In the genomic region with DNA sequence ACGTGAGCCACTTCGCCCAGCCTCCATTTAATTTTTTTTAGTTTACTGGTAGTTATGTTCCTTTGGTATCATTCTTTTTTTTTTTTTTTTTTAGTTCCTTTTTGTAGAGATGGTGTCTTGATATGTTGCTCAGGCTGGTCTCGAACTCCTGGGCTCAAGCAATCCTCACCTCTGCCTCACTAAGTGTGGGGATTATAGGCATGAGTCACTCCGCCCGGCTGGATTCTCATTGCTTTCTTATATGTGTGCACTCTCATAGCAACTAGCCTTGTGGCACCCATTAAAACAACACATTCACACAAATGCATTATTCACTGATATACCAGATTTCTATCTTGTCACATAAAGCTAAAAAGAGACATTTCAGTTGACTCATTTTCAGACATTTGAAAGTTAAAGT, we compare ENCODE assay signal across 14 cellular contexts. TPM values are rescaled to one million over a fixed set of nuclear protein-coding genes. Genes with fewer than 3 reads are reported as not detected.
DNase-seq lines count a peak whose midpoint lies in the region; ATAC-seq and TF ChIP-seq lines count a peak whose summit lies in the region.
"Had no signal": no experiment of that assay in that cellular context is flagged by ENCODE, and none has a peak within 500 bp of the region (broad histone marks: within the 10 kb centered on the region; RNA-seq: fewer than 3 reads in every experiment).

No MANE protein-coding gene starts in this region.

- H3K36me3 Mint-ChIP-seq in activated T-cell treated with anti-CD3 and anti-CD28 coated beads, Interleukin-2, amount 50 U/mL, for 24 hours (ENCODE audit: low read depth): peaks cover 74% of the 10 kb centered on the region

- TF ChIP-seq POLR2A in lower leg skin (IDR thresholded peaks at IDR 0.05): no peak

- no peaks in the 10 kb centered on the region for H3K9me2 ChIP-seq in hepatocyte (replicated peaks; ENCODE audit: insufficient read depth)

- no peak overlapping the region for H3K4me3 Mint-ChIP-seq in activated T-cell treated with anti-CD3 and anti-CD28 coated beads, Interleukin-2, amount 50 U/mL, for 24 hours
- H3K4me3 Mint-ChIP-seq: activated T-helper 1 cell treated with anti-CD3 and anti-CD28 coated beads, Interleukin-12 subunit alpha, Interleukin-12 subunit beta, Interleukin-2, Interleukin-4 antibody, amounts not matched to agents 30 ng/mL and 10 ng/mL and 1 ng/mL, durations not matched to agents 14 hours and 24 hours and 36 hours; immature natural killer cell; nephron progenitor cell had no signal

- H3K4me3 ChIP-seq in SJCRH30: no peak overlapping the region
- no peak overlapping the region for H3K4me3 ChIP-seq in fibroblast of lung (replicated peaks in 1 of 4; ENCODE audit: control extremely low read depth in 1 of 4, insufficient read depth in 1 of 4, low read depth in 3 of 4, low read length in 4 of 4)
- no peak overlapping the region for H3K4me3 ChIP-seq in lower leg skin (ENCODE audit: low read depth, poor library complexity, severe bottlenecking)
- no peak overlapping the region for H3K4me3 ChIP-seq in hepatocyte

- H3K27me3 ChIP-seq in SJCRH30: no peaks in the 10 kb centered on the region
- no peaks in the 10 kb centered on the region for H3K27me3 ChIP-seq in fibroblast of lung (ENCODE audit: control insufficient read depth, insufficient read depth, low read length)
- no peaks in the 10 kb centered on the region for H3K27me3 ChIP-seq in hepatocyte
- H3K27me3 ChIP-seq: BE2C had no signal

- no peak for TF ChIP-seq CTCF in fibroblast of lung (conservative IDR thresholded peaks at IDR 0.05 in 1 of 2, IDR thresholded peaks at IDR 0.05 in 1 of 2; ENCODE audit: low read depth in 1 of 2, low read length in 2 of 2)
- no peak for TF ChIP-seq CTCF in lower leg skin (IDR thresholded peaks at IDR 0.05)
- no peak for TF ChIP-seq CTCF in hepatocyte (IDR thresholded peaks at IDR 0.05; ENCODE audit: poor library complexity)

- H3K4me1 ChIP-seq in SJCRH30 (no peaks in the 10 kb centered on the region), fibroblast of lung (ENCODE audit: control insufficient read depth, extremely low read depth, insufficient read depth, low read length) (no peaks in the 10 kb centered on the region), hepatocyte (ENCODE audit: insufficient read depth) (peaks cover 1% of the 10 kb centered on the region)
- H3K4me1 ChIP-seq: BE2C had no signal

- intact Hi-C loops in lower leg skin (cut with DNase I; ENCODE audit: low total_unique reads): no loop called here

- ATAC-seq in HG03196 (IDR thresholded peaks at IDR 0.05; ENCODE audit: unreplicated experiment): no peak

- H3K79me2 ChIP-seq in fibroblast of lung (ENCODE audit: control insufficient read depth, insufficient read depth, low read length) (peaks cover 10% of the 10 kb centered on the region), hepatocyte (peaks cover 8% of the 10 kb centered on the region)

- peaks cover 43% of the 10 kb centered on the region for H3K4me1 Mint-ChIP-seq in activated T-cell treated with anti-CD3 and anti-CD28 coated beads, Interleukin-2, amount 50 U/mL, for 24 hours (ENCODE audit: low read depth)

- 77 to 86% methylated on average over 5 of the region's 5 CpGs for WGBS in lower leg skin, 2 donors
- 86% methylated on average over 5 of the region's 5 CpGs for WGBS in hepatocyte (ENCODE audit: low lambda C conversion rate, missing lambda C conversion rate)

- DNase-seq in activated T-cell treated with anti-CD3 and anti-CD28 coated beads, Interleukin-2, amount 50 U/mL, for 24 hours: no peak
- DNase-seq in activated T-cell treated with anti-CD3 and anti-CD28 coated beads, Interleukin-2, amount 50 U/mL, for 1 hour: no peak
- DNase-seq in SJCRH30: peak; percentile 14 to 17
- peak; percentile 24 to 60 for DNase-seq in fibroblast of lung (ENCODE audit: low read depth in 2 of 2)
- peak; percentile 50 for DNase-seq in stimulated activated CD8-positive, alpha-beta memory T cell treated with anti-CD3 and anti-CD28 coated beads, Interleukin-4, amount 100 ng/mL, for 48 hours
- DNase-seq in lower leg skin (ENCODE audit: low spot score in 2 of 2): no peak
- DNase-seq in hepatocyte (ENCODE audit: low spot score): no peak
- DNase-seq: BE2C; effector CD8-positive, alpha-beta T cell; immature natural killer cell; nephron progenitor cell; SW 1271 had no signal

- no peaks in the 10 kb centered on the region for H3K9me3 ChIP-seq in SJCRH30 (replicated peaks)
- H3K9me3 ChIP-seq in fibroblast of lung (ENCODE audit: control insufficient read depth, insufficient read depth, low read depth, low read length): no peaks in the 10 kb centered on the region
- no peaks in the 10 kb centered on the region for H3K9me3 ChIP-seq in hepatocyte (ENCODE audit: low read depth)
- H3K9me3 ChIP-seq: BE2C had no signal

- H3K36me3 ChIP-seq in SJCRH30: peaks cover 18% of the 10 kb centered on the region; the same call in 1 of the 2 replicates
- H3K36me3 ChIP-seq in fibroblast of lung (ENCODE audit: control insufficient read depth, insufficient read depth, low read length): peaks cover 1% of the 10 kb centered on the region
- H3K36me3 ChIP-seq in hepatocyte (replicated peaks; ENCODE audit: insufficient read depth, low read depth): no peaks in the 10 kb centered on the region

- H3K27ac ChIP-seq in SJCRH30 (no peak overlapping the region), fibroblast of lung (ENCODE audit: insufficient read depth, low read length) (no peak overlapping the region), hepatocyte (no peak overlapping the region)

- no peaks in the 10 kb centered on the region for H3K27me3 Mint-ChIP-seq in activated T-cell treated with anti-CD3 and anti-CD28 coated beads, Interleukin-2, amount 50 U/mL, for 24 hours

- no peak overlapping the region for H3K9ac ChIP-seq in fibroblast of lung (ENCODE audit: insufficient read depth, low read length)

- H3K4me2 ChIP-seq in fibroblast of lung (ENCODE audit: extremely low read depth, insufficient read depth, low read length) (no peak overlapping the region), hepatocyte (no peak overlapping the region)

- H4K20me1 ChIP-seq in fibroblast of lung (ENCODE audit: control insufficient read depth, extremely low read depth, insufficient read depth, low read length) (no peaks in the 10 kb centered on the region), hepatocyte (ENCODE audit: insufficient read depth, poor library complexity, severe bottlenecking) (no peaks in the 10 kb centered on the region)

- H2AFZ ChIP-seq in fibroblast of lung (ENCODE audit: low read length) (no peak overlapping the region), hepatocyte (no peak overlapping the region)

- no peaks in the 10 kb centered on the region for H3K9me3 Mint-ChIP-seq in activated T-cell treated with anti-CD3 and anti-CD28 coated beads, Interleukin-2, amount 50 U/mL, for 24 hours
- H3K9me3 Mint-ChIP-seq: activated T-helper 1 cell treated with anti-CD3 and anti-CD28 coated beads, Interleukin-12 subunit alpha, Interleukin-12 subunit beta, Interleukin-2, Interleukin-4 antibody, amounts not matched to agents 30 ng/mL and 10 ng/mL and 1 ng/mL, durations not matched to agents 14 hours and 24 hours and 36 hours; immature natural killer cell; nephron progenitor cell had no signal

- peak overlapping the region; percentile 74 for H3K27ac Mint-ChIP-seq in activated T-cell treated with anti-CD3 and anti-CD28 coated beads, Interleukin-2, amount 50 U/mL, for 24 hours
- H3K27ac Mint-ChIP-seq: activated T-helper 1 cell treated with anti-CD3 and anti-CD28 coated beads, Interleukin-12 subunit alpha, Interleukin-12 subunit beta, Interleukin-2, Interleukin-4 antibody, amounts not matched to agents 30 ng/mL and 10 ng/mL and 1 ng/mL, durations not matched to agents 14 hours and 24 hours and 36 hours; immature natural killer cell; nephron progenitor cell had no signal

RNA-seq across cellular contexts. Expression of a gene that starts 4.2 kb away (rescaled TPM):
- 25.2 and 35.3 TPM in 2 replicates for total RNA-seq in SJCRH30 (2014; rRNA removed; shearing (Covaris generic))
- 15.7 and 18.2 TPM in 2 replicates for total RNA-seq in fibroblast of lung
- polyA plus RNA-seq in fibroblast of lung: 19.3 and 20.6 TPM in 2 replicates
- polyA plus RNA-seq in fibroblast of lung (2012): 14.4 and 16.1 TPM in 2 replicates
- 8.9 and 15.9 TPM in 2 replicates for polyA minus RNA-seq in fibroblast of lung (ENCODE audit: low replicate concordance)
- 10 to 100 TPM; 11.0 to 16.4 (median 11.3) TPM for total RNA-seq in lower leg skin
- 10.7 and 20.6 TPM in 2 replicates for total RNA-seq in hepatocyte
- polyA plus RNA-seq in hepatocyte: 9.6 and 12.7 TPM in 2 replicates

Comparison
In these comparisons a context has a peak if more than half of its experiments do, and no peak if none do; other contexts are left out.
1. DNase-seq: peak in SJCRH30 (2 of 2), fibroblast of lung (2 of 2) and stimulated activated CD8-positive, alpha-beta memory T cell treated with anti-CD3 and anti-CD28 coated beads, Interleukin-4, amount 100 ng/mL, for 48 hours (single experiment); none in activated T-cell treated with anti-CD3 and anti-CD28 coated beads, Interleukin-2, amount 50 U/mL, for 24 hours (single experiment), activated T-cell treated with anti-CD3 and anti-CD28 coated beads, Interleukin-2, amount 50 U/mL, for 1 hour (single experiment), lower leg skin (0 of 2) and hepatocyte (single experiment).